ENCODE assay signal across 13 cellular contexts in genomic region chr14:68965261-68965761, GRCh38. TPM values are rescaled to one million over a fixed set of nuclear protein-coding genes. Genes with fewer than 3 reads are reported as not detected.
DNase-seq lines count a peak whose midpoint lies in the region; ATAC-seq and TF ChIP-seq lines count a peak whose summit lies in the region.
"Had no signal": no experiment of that assay in that cellular context is flagged by ENCODE, and none has a peak within 500 bp of the region (broad histone marks: within the 10 kb centered on the region; RNA-seq: fewer than 3 reads in every experiment).

No MANE protein-coding gene starts in this region.

- intact Hi-C loops in cardiac septum (cut with DNase I): no loop called here

- H3K4me1 ChIP-seq in right atrium auricular region: peaks cover 0 to 94% of the 10 kb centered on the region in 2 donors
- peaks cover 99% of the 10 kb centered on the region for H3K4me1 ChIP-seq in muscle layer of colon (ENCODE audit: insufficient read depth, low read length)
- peaks cover 69% of the 10 kb centered on the region for H3K4me1 ChIP-seq in BE2C

- TF ChIP-seq CTCF in right atrium auricular region (IDR thresholded peaks at IDR 0.05): no peak
- no peak for TF ChIP-seq CTCF in BE2C (IDR thresholded peaks at IDR 0.05; ENCODE audit: low read depth, low read length)

- H3K36me3 ChIP-seq in right atrium auricular region (peaks cover 5% of the 10 kb centered on the region), muscle layer of colon (ENCODE audit: insufficient read depth, low read length) (peaks cover 22% of the 10 kb centered on the region), BE2C (peaks cover 8% of the 10 kb centered on the region; the same call in 1 of the 2 replicates)
- H3K36me3 ChIP-seq: adrenal gland had no signal

- ATAC-seq in GM19455 (IDR thresholded peaks at IDR 0.05; ENCODE audit: unreplicated experiment): no peak
- ATAC-seq: activated CD4-positive, alpha-beta T cell treated with anti-CD3 and anti-CD28 coated beads for 36 hours had no signal

- no peak for DNase-seq in right atrium auricular region (ENCODE audit: low spot score)
- DNase-seq in cardiac septum (ENCODE audit: low spot score): no peak
- DNase-seq in NCI-H1417 treated with DMSO at 0.1 percent for 48 hours (lab: John Stamatoyannopoulos, UW): no peak
- no peak for DNase-seq in DMS153 treated with DMSO at 0.1 percent for 48 hours (lab: John Stamatoyannopoulos, UW; ENCODE audit: unreplicated experiment)
- no peak for DNase-seq in BE2C
- DNase-seq: activated CD4-positive, alpha-beta T cell treated with anti-CD3 and anti-CD28 coated beads for 36 hours; erythroblast; H7; Kasumi-1 had no signal

- H3K4me3 ChIP-seq in right atrium auricular region (no peak overlapping the region), muscle layer of colon (ENCODE audit: low read depth in 1 of 2, low read length in 2 of 2) (no peak overlapping the region), BE2C (ENCODE audit: low read depth, low read length) (no peak overlapping the region)
- H3K4me3 ChIP-seq: adrenal gland had no signal

- H3K27ac ChIP-seq in right atrium auricular region (peak overlapping the region; percentile 19 to 78), cingulate gyrus (ENCODE audit: low read depth, low read length) (peak overlapping the region; percentile 47), muscle layer of colon (ENCODE audit: low read depth, low read length) (peak overlapping the region; percentile 67)

- H3K27me3 ChIP-seq in right atrium auricular region (no peaks in the 10 kb centered on the region), muscle layer of colon (ENCODE audit: control insufficient read depth in 1 of 2, insufficient read depth in 2 of 2, low read length in 2 of 2) (no peaks in the 10 kb centered on the region), BE2C (no peaks in the 10 kb centered on the region)
- H3K27me3 ChIP-seq: adrenal gland had no signal

- H3K9ac ChIP-seq in muscle layer of colon (ENCODE audit: low read length): no peak overlapping the region

- H3K9me3 ChIP-seq in right atrium auricular region (no peaks in the 10 kb centered on the region), muscle layer of colon (ENCODE audit: low read length) (no peaks in the 10 kb centered on the region), BE2C (no peaks in the 10 kb centered on the region)
- H3K9me3 ChIP-seq: adrenal gland had no signal

RNA-seq across cellular contexts. Expression of gene ACTN1, which starts 13.8 kb away (rescaled TPM):
- total RNA-seq in right atrium auricular region: 100 to 1,000 TPM; 170 to 316 TPM
- 346 TPM for total RNA-seq in cardiac septum
- polyA plus RNA-seq in BE2C (2012; ENCODE audit: insufficient read depth, insufficient read length, low read depth): 321 TPM
